18 cellular contexts compared by ENCODE assay signal in genomic region chr1:155196893-155197638, GRCh38. TPM values are rescaled to one million over a fixed set of nuclear protein-coding genes. Genes with fewer than 3 reads are reported as not detected.
DNase-seq lines count a peak whose midpoint lies in the region; ATAC-seq and TF ChIP-seq lines count a peak whose summit lies in the region.
"Had no signal": no experiment of that assay in that cellular context is flagged by ENCODE, and none has a peak within 500 bp of the region (broad histone marks: within the 10 kb centered on the region; RNA-seq: fewer than 3 reads in every experiment).

No MANE protein-coding gene starts in this region.

- POLR2A ChIA-PET in WTC11 (lab: Charles Lee) = interaction anchor here (1.0 to 2.3 kb wide), 3 partner anchors 8 to 23 kb away, joined by 5 to 35 read pairs (median 5); partner anchors contain the start of genes MTX1, THBS3 and TRIM46

- H3K4me1 ChIP-seq in GM23338 (ENCODE audit: insufficient read depth) = peaks cover 21% of the 10 kb centered on the region
- peaks cover 18% of the 10 kb centered on the region for H3K4me1 ChIP-seq in iPS DF 6.9 (ENCODE audit: control insufficient read depth, insufficient read depth, low read length)
- peaks cover 13% of the 10 kb centered on the region for H3K4me1 ChIP-seq in ovary (ENCODE audit: insufficient read depth)

- peaks cover 29% of the 10 kb centered on the region for H3K79me2 ChIP-seq in GM23338 (replicated peaks; ENCODE audit: insufficient read depth)
- H3K79me2 ChIP-seq: hepatocyte had no signal

- CTCF ChIA-PET in WTC11 (lab: Charles Lee) = interaction anchor here (1.2 to 1.8 kb wide), 2 partner anchors 10 to 54 kb away, joined by 3 to 6 read pairs; no protein-coding TSS in a partner anchor

- TF ChIP-seq CTCF in GM23338 (conservative IDR thresholded peaks at IDR 0.05; ENCODE audit: low read depth in 2 of 2) = no peak
- no peak for TF ChIP-seq CTCF in WTC11 (IDR thresholded peaks at IDR 0.05)
- no peak for TF ChIP-seq CTCF in ovary (IDR thresholded peaks at IDR 0.05)

- peaks cover 51% of the 10 kb centered on the region for H3K36me3 ChIP-seq in GM23338 (ENCODE audit: insufficient read depth)
- peaks cover 47% of the 10 kb centered on the region for H3K36me3 ChIP-seq in iPS DF 6.9 (ENCODE audit: control insufficient read depth, insufficient read depth, low read length)
- no peaks in the 10 kb centered on the region for H3K36me3 ChIP-seq in ovary

- H3K9me3 Mint-ChIP-seq in GM23338 = peaks cover 3% of the 10 kb centered on the region; the same call in 1 of the 3 replicates
- no peaks in the 10 kb centered on the region for H3K9me3 Mint-ChIP-seq in WTC11
- H3K9me3 Mint-ChIP-seq: activated naive CD8-positive, alpha-beta T cell treated with anti-CD3 and anti-CD28 coated beads, Interleukin-2, amount 10 ng/mL, durations not matched to agents 7 days and 5 days; mesothelial cell of epicardium had no signal

- H3K4me3 Mint-ChIP-seq in GM23338 (peak overlapping the region; percentile 97), WTC11 (peak overlapping the region; percentile 99)
- H3K4me3 Mint-ChIP-seq: activated naive CD8-positive, alpha-beta T cell treated with anti-CD3 and anti-CD28 coated beads, Interleukin-2, amount 10 ng/mL, durations not matched to agents 7 days and 5 days; mesothelial cell of epicardium had no signal

- H3K9me3 ChIP-seq in iPS DF 6.9 (ENCODE audit: control insufficient read depth, insufficient read depth, low read length) (no peaks in the 10 kb centered on the region), ovary (no peaks in the 10 kb centered on the region)
- H3K9me3 ChIP-seq: BLaER1 had no signal

- intact Hi-C loops in ovary (cut with DNase I) = no loop called here

- no peak for TF ChIP-seq POLR2A in ovary (IDR thresholded peaks at IDR 0.05)

- in situ Hi-C loops in KBM-7 (cut with MboI; ENCODE audit: low pct_unique_long_range_greater_than_20kb, low sequenced_read_pairs) = no loop called here

- H3K4me1 Mint-ChIP-seq in GM23338 (peaks cover 31% of the 10 kb centered on the region), WTC11 (peaks cover 32% of the 10 kb centered on the region)

- no CpG with 5 or more reads among the region's 20 CpGs for WGBS in iPS DF 6.9 (ENCODE audit: insufficient coverage, insufficient read length)
- 61 to 75% (median 69%) methylated on average over 20 of the region's 20 CpGs for WGBS in ovary, 3 donors

- H3K4me3 ChIP-seq in GM23338 = peak overlapping the region; percentile 99
- peak overlapping the region; percentile 21; the same call in 1 of the 2 replicates for H3K4me3 ChIP-seq in iPS DF 6.9 (ENCODE audit: low read length)
- no peak overlapping the region for H3K4me3 ChIP-seq in ovary
- H3K4me3 ChIP-seq: BLaER1, hepatocyte had no signal

- H3K36me3 Mint-ChIP-seq in GM23338 (ENCODE audit: low read depth) (peaks cover 69% of the 10 kb centered on the region), WTC11 (peaks cover 56% of the 10 kb centered on the region)
- H3K36me3 Mint-ChIP-seq: activated naive CD8-positive, alpha-beta T cell treated with anti-CD3 and anti-CD28 coated beads, Interleukin-2, amount 10 ng/mL, durations not matched to agents 7 days and 5 days had no signal

- ATAC-seq in GM23338 = no peak
- ATAC-seq in WTC11 = no peak
- no peak for ATAC-seq in HG03469 (IDR thresholded peaks at IDR 0.05; ENCODE audit: unreplicated experiment)
- ATAC-seq: esophagus mucosa had no signal

- H3K27ac ChIP-seq in GM23338 (ENCODE audit: low read depth) (peak overlapping the region; percentile 97), iPS DF 6.9 (ENCODE audit: low read length) (no peak overlapping the region), ovary (peak overlapping the region; percentile 5 to 81)
- H3K27ac ChIP-seq: BLaER1, hepatocyte, HL-60 had no signal

- no peaks in the 10 kb centered on the region for H3K27me3 ChIP-seq in GM23338 (ENCODE audit: insufficient read depth)
- no peaks in the 10 kb centered on the region for H3K27me3 ChIP-seq in iPS DF 6.9 (ENCODE audit: control insufficient read depth, insufficient read depth, low read length)
- H3K27me3 ChIP-seq in ovary = no peaks in the 10 kb centered on the region
- H3K27me3 ChIP-seq: BLaER1, hepatocyte had no signal

- no peaks in the 10 kb centered on the region for H3K9me2 ChIP-seq in GM23338 (ENCODE audit: insufficient read depth)

- H3F3A ChIP-seq in GM23338 (replicated peaks; ENCODE audit: low read depth) = peaks cover 50% of the 10 kb centered on the region

- peaks cover 39% of the 10 kb centered on the region for H4K20me1 ChIP-seq in GM23338 (replicated peaks; ENCODE audit: insufficient read depth)
- H4K20me1 ChIP-seq: BLaER1 had no signal

- H3K27ac Mint-ChIP-seq in GM23338 (peak overlapping the region; percentile 98), WTC11 (peak overlapping the region; percentile 98)
- H3K27ac Mint-ChIP-seq: activated naive CD8-positive, alpha-beta T cell treated with anti-CD3 and anti-CD28 coated beads, Interleukin-2, amount 10 ng/mL, durations not matched to agents 7 days and 5 days; mesothelial cell of epicardium had no signal

- DNase-seq in GM23338 (ENCODE audit: low spot score) = no peak
- no peak for DNase-seq in WTC11 (ENCODE audit: low spot score)
- DNase-seq in iPS DF 6.9 (ENCODE audit: low read depth, low spot score) = no peak
- DNase-seq in ovary = peak; percentile 73 to 86 (median 83)
- no peak for DNase-seq in KBM-7
- no peak for DNase-seq in stimulated activated CD8-positive, alpha-beta memory T cell treated with anti-CD3 and anti-CD28 coated beads, Interleukin-4, amount 100 ng/mL, for 48 hours
- DNase-seq in iPS-NIHi7 (ENCODE audit: extremely low spot score) = no peak
- DNase-seq: activated naive CD8-positive, alpha-beta T cell treated with anti-CD3 and anti-CD28 coated beads, Interleukin-2, amount 10 ng/mL, durations not matched to agents 7 days and 5 days; DMS79 treated with DMSO at 0.1 percent for 48 hours; NCI-H2081; NCI-H69; T-helper 2 cell had no signal

- H2AFZ ChIP-seq in GM23338 = no peak overlapping the region
- H2AFZ ChIP-seq: hepatocyte had no signal

- H3K4me2 ChIP-seq in GM23338 = peak overlapping the region; percentile 91
- H3K4me2 ChIP-seq: BLaER1, hepatocyte had no signal

- TF ChIP-seq EP300 in ovary (IDR thresholded peaks at IDR 0.05) = no peak

- peaks cover 54% of the 10 kb centered on the region for H3K27me3 Mint-ChIP-seq in GM23338 (ENCODE audit: insufficient read depth, low read depth, poor library complexity)
- peaks cover 4% of the 10 kb centered on the region; the same call in 1 of the 2 replicates for H3K27me3 Mint-ChIP-seq in WTC11 (ENCODE audit: low read depth)
- H3K27me3 Mint-ChIP-seq: activated naive CD8-positive, alpha-beta T cell treated with anti-CD3 and anti-CD28 coated beads, Interleukin-2, amount 10 ng/mL, durations not matched to agents 7 days and 5 days had no signal

TF ChIP-seq in GM23338, 12 proteins besides CTCF, POLR2A, EP300 and RAD21 (continues in another document):
- TF ChIP-seq ZNF114 (CRISPR knock-in tag; IDR thresholded peaks at IDR 0.05) = no peak
- no peak for TF ChIP-seq STAT1 (IDR thresholded peaks at IDR 0.05; ENCODE audit: unreplicated experiment)
- TF ChIP-seq JUNB (IDR thresholded peaks at IDR 0.05; ENCODE audit: unreplicated experiment) = no peak
- no peak for TF ChIP-seq EZH2phosphoT487 (IDR thresholded peaks at IDR 0.05; ENCODE audit: unreplicated experiment)
- no peak for TF ChIP-seq EZH2 (IDR thresholded peaks at IDR 0.05; ENCODE audit: low read depth, unreplicated experiment)
- TF ChIP-seq ZNF331 (CRISPR knock-in tag; IDR thresholded peaks at IDR 0.05; ENCODE audit: low read depth) = no peak

TF ChIP-seq in WTC11, 78 proteins besides CTCF, POLR2A, EP300 and RAD21:
- TF ChIP-seq EMX1 (CRISPR knock-in tag; IDR thresholded peaks at IDR 0.05) (0 out of 2 replicates have a peak, but pooled peaks have one; percentile 47), JUN (CRISPR knock-in tag; IDR thresholded peaks at IDR 0.05) (no peak)
TF ChIP-seq in WTC11: peak in this region for 1.

RNA-seq across cellular contexts. Expression of gene THBS3, which starts 10.6 kb away (rescaled TPM):
- 1.2 and 6.3 TPM in 2 replicates for total RNA-seq in GM23338 (2014; rRNA removed; shearing (Covaris generic))
- polyA plus RNA-seq in GM23338 (2016; fragmentation: Nextera tagmentation; extraction: Ambion mirVana) (4.3 and 5.0 TPM in 2 replicates), ovary (10 to 100 TPM; 23.1 to 28.2 TPM)
- total RNA-seq in WTC11 (2021) (4.0 to 5.3 TPM (median 5.3 TPM) in 3 replicates), ovary (10 to 100 TPM; 19.9 to 50.2 (median 29.1) TPM)

RNA-seq across cellular contexts. Expression of gene MTX1, which starts 11.4 kb away (rescaled TPM):
- total RNA-seq in GM23338 (2014; rRNA removed; shearing (Covaris generic)) = 66.7 and 77.7 TPM in 2 replicates
- polyA plus RNA-seq in GM23338 (2016; fragmentation: Nextera tagmentation; extraction: Ambion mirVana) = 106 and 109 TPM in 2 replicates
- 57.5 to 62.8 TPM (median 60.4 TPM) in 3 replicates for total RNA-seq in WTC11 (2021)
- total RNA-seq in ovary = 10 to 100 TPM; 18.5 to 33.4 (median 27.7) TPM
- 10 to 100 TPM; 15.6 to 35.4 TPM for polyA plus RNA-seq in ovary

RNA-seq across cellular contexts. Expression of gene TRIM46, which starts 23.4 kb away (rescaled TPM):
- total RNA-seq in GM23338 (2014; rRNA removed; shearing (Covaris generic)) = 15.4 and 18.8 TPM in 2 replicates
- polyA plus RNA-seq in GM23338 (2016; fragmentation: Nextera tagmentation; extraction: Ambion mirVana) = 7.4 and 8.1 TPM in 2 replicates
- 20.3 to 22.1 TPM (median 21.4 TPM) in 3 replicates for total RNA-seq in WTC11 (2021)
- total RNA-seq in ovary = under 1 TPM in 6 of 7 donors, not detected in 1; 0.12 to 0.87 (median 0.54) TPM
- polyA plus RNA-seq in ovary = under 1 TPM; 0.12 to 0.24 TPM

RNA-seq across cellular contexts. Expression of gene KRTCAP2, which starts 24.0 kb away (rescaled TPM):
- 101 and 106 TPM in 2 replicates for total RNA-seq in GM23338 (2014; rRNA removed; shearing (Covaris generic))
- polyA plus RNA-seq in GM23338 (2016; fragmentation: Nextera tagmentation; extraction: Ambion mirVana) (579 and 628 TPM in 2 replicates), ovary (100 to 1,000 TPM; 219 to 499 TPM)
- total RNA-seq in WTC11 (2021) (104 to 161 TPM (median 147 TPM) in 3 replicates), ovary (100 to 1,000 TPM in 6 of 7 donors, 10 to 100 TPM in 1; 96.5 to 209 (median 158) TPM)

RNA-seq across cellular contexts. Expression of gene DPM3, which starts 56.7 kb away (rescaled TPM):
- total RNA-seq in GM23338 (2014; rRNA removed; shearing (Covaris generic)) = 13.6 and 19.2 TPM in 2 replicates
- polyA plus RNA-seq in GM23338 (2016; fragmentation: Nextera tagmentation; extraction: Ambion mirVana) (71.4 and 76.5 TPM in 2 replicates), ovary (100 to 1,000 TPM in 1 of 2 donors, under 1 TPM in 1; 0.70 to 168 TPM)
- total RNA-seq in WTC11 (2021) (70.6 to 79.8 TPM (median 73.5 TPM) in 3 replicates), ovary (100 to 1,000 TPM in 1 of 7 donors, 10 to 100 TPM in 6; 59.3 to 126 (median 85.5) TPM)

Comparison
In these comparisons a context has a peak if more than half of its experiments do, and no peak if none do; other contexts are left out.
1. DNase-seq: peak in ovary (5 of 5); none in GM23338 (single experiment), WTC11 (single experiment), iPS DF 6.9 (single experiment), KBM-7 (single experiment), stimulated activated CD8-positive, alpha-beta memory T cell treated with anti-CD3 and anti-CD28 coated beads, Interleukin-4, amount 100 ng/mL, for 48 hours (single experiment) and iPS-NIHi7 (single experiment).